In genomic region chr13:48476674-48477073, GRCh38 we compare ENCODE assay signal across 16 cellular contexts. TPM values are rescaled to one million over a fixed set of nuclear protein-coding genes. Genes with fewer than 3 reads are reported as not detected.
DNase-seq lines count a peak whose midpoint lies in the region; ATAC-seq and TF ChIP-seq lines count a peak whose summit lies in the region.
"Had no signal": no experiment of that assay in that cellular context is flagged by ENCODE, and none has a peak within 500 bp of the region (broad histone marks: within the 10 kb centered on the region; RNA-seq: fewer than 3 reads in every experiment).

No MANE protein-coding gene starts in this region.

- TF ChIP-seq CTCF in colonic mucosa (IDR thresholded peaks at IDR 0.05), result no peak

- ATAC-seq in sciatic nerve (peak; percentile 69), GM21423 (IDR thresholded peaks at IDR 0.05; ENCODE audit: unreplicated experiment) (no peak)
- ATAC-seq in activated T-cell treated with anti-CD3 and anti-CD28 coated beads, Interleukin-2, amount 50 U/mL, for 4 hours, result no peak

- H3K79me2 ChIP-seq in Karpas-422 (ENCODE audit: low read length), result no peaks in the 10 kb centered on the region; the same call in 1 of the 2 replicates

- in situ Hi-C loops in G401 (cut with HindIII; ENCODE audit: low sequenced_read_pairs), result no loop called here

- H3K9me2 ChIP-seq in Karpas-422 (replicated peaks; ENCODE audit: insufficient read depth, low read length), result no peaks in the 10 kb centered on the region

- peaks cover 24% of the 10 kb centered on the region for H3K36me3 Mint-ChIP-seq in activated T-cell treated with anti-CD3 and anti-CD28 coated beads, Interleukin-2, amount 50 U/mL, for 4 hours (ENCODE audit: insufficient read depth)

- no peak overlapping the region for H3K4me2 ChIP-seq in Karpas-422 (ENCODE audit: low read depth, low read length, poor library complexity, severe bottlenecking)

- H3K27me3 ChIP-seq in Karpas-422 (ENCODE audit: low read length) (no peaks in the 10 kb centered on the region), colonic mucosa (no peaks in the 10 kb centered on the region)

- H3K9me3 ChIP-seq in Karpas-422 (ENCODE audit: low read length) (no peaks in the 10 kb centered on the region), colonic mucosa (no peaks in the 10 kb centered on the region)
- H3K9me3 ChIP-seq: HAP-1 had no signal

- peaks cover 45% of the 10 kb centered on the region for H3K36me3 ChIP-seq in Karpas-422 (ENCODE audit: insufficient read depth, low read length)
- H3K36me3 ChIP-seq in colonic mucosa, result no peaks in the 10 kb centered on the region
- H3K36me3 ChIP-seq: HAP-1 had no signal

- H3K9me3 Mint-ChIP-seq in activated T-cell treated with anti-CD3 and anti-CD28 coated beads, Interleukin-2, amount 50 U/mL, for 4 hours, result no peaks in the 10 kb centered on the region
- H3K9me3 Mint-ChIP-seq: CD14-positive monocyte had no signal

- H3K9ac ChIP-seq in Karpas-422 (ENCODE audit: low read length) (no peak overlapping the region), colonic mucosa (ENCODE audit: low read depth in 2 of 2, low read length in 2 of 2) (no peak overlapping the region)

- H3K27me3 Mint-ChIP-seq in activated T-cell treated with anti-CD3 and anti-CD28 coated beads, Interleukin-2, amount 50 U/mL, for 4 hours (ENCODE audit: low read depth), result no peaks in the 10 kb centered on the region

- H2AFZ ChIP-seq in Karpas-422 (ENCODE audit: low read length), result no peak overlapping the region

- no peaks in the 10 kb centered on the region for H4K20me1 ChIP-seq in Karpas-422 (ENCODE audit: insufficient read depth, low read depth, low read length)

- intact Hi-C loops in colonic mucosa (cut with DNase I) (no loop called here), sciatic nerve (cut with DNase I) (no loop called here)

- H3K4me3 ChIP-seq in Karpas-422 (ENCODE audit: low read length) (no peak overlapping the region), colonic mucosa (no peak overlapping the region)
- H3K4me3 ChIP-seq: HAP-1 had no signal

- H3K4me1 ChIP-seq in Karpas-422 (ENCODE audit: low read length) (peaks cover 39% of the 10 kb centered on the region), colonic mucosa (no peaks in the 10 kb centered on the region)
- H3K4me1 ChIP-seq: HAP-1 had no signal

- H3K27ac ChIP-seq in Karpas-422 (ENCODE audit: low read length), result peak overlapping the region; percentile 13; the same call in 1 of the 2 replicates
- H3K27ac ChIP-seq in colonic mucosa, result peak overlapping the region; percentile 23

- no peak overlapping the region for H3K4me3 Mint-ChIP-seq in activated T-cell treated with anti-CD3 and anti-CD28 coated beads, Interleukin-2, amount 50 U/mL, for 4 hours
- H3K4me3 Mint-ChIP-seq: CD14-positive monocyte had no signal

- H3K4me1 Mint-ChIP-seq in activated T-cell treated with anti-CD3 and anti-CD28 coated beads, Interleukin-2, amount 50 U/mL, for 4 hours (ENCODE audit: low read depth), result no peaks in the 10 kb centered on the region

- DNase-seq in G401 (ENCODE audit: low spot score) (peak; percentile 88), Karpas-422 (no peak), colonic mucosa (no peak), sciatic nerve (ENCODE audit: low spot score) (no peak), NOMO-1 treated with dmso at 0.1 percent for 144 hours (lab: John Stamatoyannopoulos, UW; ENCODE audit: unreplicated experiment) (no peak)
- no peak for DNase-seq in activated T-cell treated with anti-CD3 and anti-CD28 coated beads, Interleukin-2, amount 50 U/mL, for 4 hours
- DNase-seq: COR-L47, IMR-90, MM.1S, NCI-H1105, NCI-H187, NCI-H345, NCI-H69 had no signal

RNA-seq across cellular contexts. Expression of gene RCBTB2, which starts 56.2 kb away (rescaled TPM):
- 4.3 and 10.3 TPM in 2 replicates for total RNA-seq in G401 (2014; rRNA removed; shearing (Covaris generic))
- 20.2 and 25.6 TPM in 2 replicates for total RNA-seq in Karpas-422 (2014; rRNA removed; shearing (Covaris generic); ENCODE audit: low replicate concordance)
- total RNA-seq in colonic mucosa (1 to 10 TPM; 3.3 to 5.5 TPM), sciatic nerve (19.7 TPM)
- total RNA-seq in activated T-cell treated with anti-CD3 and anti-CD28 coated beads, Interleukin-2, amount 50 U/mL, for 4 hours, result 1 to 10 TPM; 1.3 to 1.5 (median 1.4) TPM
